14 cellular contexts compared by ENCODE assay signal in the genomic region with DNA sequence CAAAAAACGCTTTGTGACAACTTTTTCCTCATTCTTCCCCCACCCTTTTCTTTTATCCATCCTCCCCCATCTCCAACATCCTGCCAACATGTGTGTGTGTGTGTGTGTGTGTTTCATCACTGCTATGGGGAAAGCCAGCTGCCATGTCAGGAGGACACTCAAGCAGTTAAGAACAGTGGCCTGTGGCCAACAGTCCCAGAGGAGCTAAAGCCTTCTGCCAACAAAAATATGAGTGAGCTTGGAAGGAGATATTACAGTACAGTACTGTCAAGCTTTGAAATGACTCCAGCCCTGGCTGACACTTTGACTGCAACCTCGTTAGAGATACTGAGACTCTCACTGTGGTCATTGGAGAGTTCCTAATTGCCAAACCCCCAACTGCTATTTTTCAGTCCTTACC. TPM values are rescaled to one million over a fixed set of nuclear protein-coding genes. Genes with fewer than 3 reads are reported as not detected.
DNase-seq lines count a peak whose midpoint lies in the region; ATAC-seq and TF ChIP-seq lines count a peak whose summit lies in the region.
"Had no signal": no experiment of that assay in that cellular context is flagged by ENCODE, and none has a peak within 500 bp of the region (broad histone marks: within the 10 kb centered on the region; RNA-seq: fewer than 3 reads in every experiment).

No MANE protein-coding gene starts in this region.

- BruUV-seq in mammary epithelial cell (replicated peaks; lab: Mats Ljungman, UMichigan), result no TSS peak

- dilution Hi-C loops in mammary epithelial cell (cut with HindIII; ENCODE audit: low sequenced_read_pairs), result loop anchor here (5.0 kb wide), 1 partner anchor 78 kb away; no protein-coding TSS in a partner anchor

- in situ Hi-C loops in mammary epithelial cell (cut with MboI; ENCODE audit: low sequenced_read_pairs in 2 of 2), result no loop called here

- no peaks in the 10 kb centered on the region for H3K36me3 ChIP-seq in mammary epithelial cell (ENCODE audit: insufficient read depth, low read length)
- H3K36me3 ChIP-seq: BLaER1 had no signal

- H3K9me3 ChIP-seq in mammary epithelial cell (replicated peaks; ENCODE audit: insufficient read depth, low read length), result no peaks in the 10 kb centered on the region
- H3K9me3 ChIP-seq: BLaER1 had no signal

- no peaks in the 10 kb centered on the region for H3K27me3 ChIP-seq in mammary epithelial cell (ENCODE audit: insufficient read depth, low read length)
- H3K27me3 ChIP-seq: BLaER1 had no signal

- no peaks in the 10 kb centered on the region for H3K79me2 ChIP-seq in mammary epithelial cell (ENCODE audit: insufficient read depth, low read length)

- no peak for ATAC-seq in GM21576 (IDR thresholded peaks at IDR 0.05; ENCODE audit: unreplicated experiment)

- WGBS in mammary epithelial cell (ENCODE audit: low coverage, missing lambda C conversion rate), result 54% methylated on average over 2 of the region's 2 CpGs

- TF ChIP-seq CTCF in mammary epithelial cell (conservative IDR thresholded peaks at IDR 0.05 in 1 of 2, IDR thresholded peaks at IDR 0.05 in 1 of 2; ENCODE audit: extremely low read depth in 1 of 2, insufficient read depth in 1 of 2, low read depth in 1 of 2, low read length in 2 of 2), result no peak

- no peak overlapping the region for H3K4me3 ChIP-seq in mammary epithelial cell (replicated peaks in 1 of 3; ENCODE audit: insufficient read depth in 1 of 3, low read depth in 2 of 3, low read length in 3 of 3)
- H3K4me3 ChIP-seq: BLaER1 had no signal

- DNase-seq in EH (ENCODE audit: low read depth) (peak; percentile 79), NCI-H2029 (lab: John Stamatoyannopoulos, UW) (peak; percentile 78), mammary epithelial cell (peak; percentile 27), left kidney (ENCODE audit: low read depth, low spot score) (peak; percentile 69), Ammon's horn (ENCODE audit: low spot score) (no peak), NOMO-1 treated with dmso at 0.1 percent for 144 hours (lab: John Stamatoyannopoulos, UW; ENCODE audit: unreplicated experiment) (no peak), ecto neural progenitor cell (ENCODE audit: low spot score) (no peak)
- DNase-seq: activated naive CD4-positive, alpha-beta T cell treated with anti-CD3 and anti-CD28 coated beads, Interleukin-2, amount 10 ng/mL, durations not matched to agents 7 days and 5 days; cerebellar nuclear complex; NCI-H526 had no signal

- intact Hi-C loops in mammary epithelial cell (cut with micrococcal nuclease), result no loop called here

- H3K4me2 ChIP-seq in mammary epithelial cell (ENCODE audit: insufficient read depth, low read depth, low read length), result no peak overlapping the region
- H3K4me2 ChIP-seq: BLaER1 had no signal

- CTCF ChIA-PET in mammary epithelial cell (lab: Charles Lee; ENCODE audit: low non-redundant PET), result no interaction called here

- peaks cover 26% of the 10 kb centered on the region for H3K4me1 ChIP-seq in mammary epithelial cell (ENCODE audit: insufficient read depth, low read length)

- no peak overlapping the region for H3K9ac ChIP-seq in mammary epithelial cell (ENCODE audit: insufficient read depth, low read length)
- H3K9ac ChIP-seq: BLaER1 had no signal

- no peaks in the 10 kb centered on the region for H4K20me1 ChIP-seq in mammary epithelial cell (ENCODE audit: insufficient read depth, low read length)
- H4K20me1 ChIP-seq: BLaER1 had no signal

- H2AFZ ChIP-seq in mammary epithelial cell (ENCODE audit: low read depth, low read length), result no peak overlapping the region

- no peak overlapping the region for H3K27ac ChIP-seq in mammary epithelial cell (ENCODE audit: insufficient read depth, low read depth, low read length)
- H3K27ac ChIP-seq: BLaER1, HL-60, VCaP had no signal

RNA-seq across cellular contexts. Expression of a gene that starts 5.0 kb away (rescaled TPM):
- 10 to 100 TPM; 21.0 to 45.9 TPM for total RNA-seq in mammary epithelial cell
- 41.8 TPM for polyA plus RNA-seq in mammary epithelial cell
- 18.7 TPM for polyA minus RNA-seq in mammary epithelial cell

Comparison
In these comparisons a context has a peak if more than half of its experiments do, and no peak if none do; other contexts are left out.
1. DNase-seq: peak in EH (single experiment), NCI-H2029 (single experiment), mammary epithelial cell (single experiment) and left kidney (single experiment); none in Ammon's horn (single experiment), NOMO-1 treated with dmso at 0.1 percent for 144 hours (single experiment) and ecto neural progenitor cell (single experiment).